28 cellular contexts compared by ENCODE assay signal in genomic region chr13:26837102-26837501, GRCh38.
"Had no signal": no experiment of that assay in that cellular context is flagged by ENCODE, and none has a peak within 500 bp of the region (broad histone marks: within the 10 kb centered on the region; RNA-seq: fewer than 3 reads in every experiment).

No MANE protein-coding gene starts in this region.

- H3K36me3 Mint-ChIP-seq: naive thymus-derived CD8-positive, alpha-beta T cell; natural killer cell treated with Interleukin-12 subunit alpha and Interleukin-12 subunit beta and Interleukin-15 and Interleukin-18, amount 100 ng/mL, for 72 hours; stimulated activated effector memory CD8-positive, alpha-beta T cell treated with anti-CD3 and anti-CD28 coated beads, Interleukin-12 subunit alpha, Interleukin-12 subunit beta, amount 100 ng/mL, for 72 hours; stimulated activated naive B cell treated with anti-CD40 and anti-IgM and Interleukin-4, amounts not matched to agents 10 μg/mL and 1 μg/mL and 100 μg/mL, for 72 hours; type B pancreatic cell had no signal

- H3K27ac Mint-ChIP-seq: naive thymus-derived CD8-positive, alpha-beta T cell; natural killer cell treated with Interleukin-12 subunit alpha and Interleukin-12 subunit beta and Interleukin-15 and Interleukin-18, amount 100 ng/mL, for 72 hours; nephron progenitor cell; stimulated activated effector memory CD8-positive, alpha-beta T cell treated with anti-CD3 and anti-CD28 coated beads, Interleukin-12 subunit alpha, Interleukin-12 subunit beta, amount 100 ng/mL, for 72 hours; stimulated activated naive B cell treated with anti-CD40 and anti-IgM and Interleukin-4, amounts not matched to agents 10 μg/mL and 1 μg/mL and 100 μg/mL, for 72 hours; stimulated activated naive CD8-positive, alpha-beta T cell treated with anti-CD3 and anti-CD28 coated beads, Interleukin-15, Interleukin-2, amounts not matched to agents 100 ng/mL and 50 ng/mL, for 24 hours; type B pancreatic cell had no signal

- H3K4me1 Mint-ChIP-seq: naive thymus-derived CD8-positive, alpha-beta T cell; neural crest cell; stimulated activated effector memory CD8-positive, alpha-beta T cell treated with anti-CD3 and anti-CD28 coated beads, Interleukin-12 subunit alpha, Interleukin-12 subunit beta, amount 100 ng/mL, for 72 hours; stimulated activated naive B cell treated with anti-CD40 and anti-IgM and Interleukin-4, amounts not matched to agents 10 μg/mL and 1 μg/mL and 100 μg/mL, for 72 hours had no signal

- H3K27ac ChIP-seq: neutrophil, pancreas, prostate gland, right lobe of liver, sigmoid colon, stomach, testis, tibial artery, transverse colon, upper lobe of right lung, uterus had no signal

- ATAC-seq: naive thymus-derived CD8-positive, alpha-beta T cell; natural killer cell treated with Interleukin-12 subunit alpha and Interleukin-12 subunit beta and Interleukin-15 and Interleukin-18, amount 100 ng/mL, for 72 hours; pancreas; right cardiac atrium; right lobe of liver; stimulated activated effector memory CD8-positive, alpha-beta T cell treated with anti-CD3 and anti-CD28 coated beads, Interleukin-12 subunit alpha, Interleukin-12 subunit beta, amount 100 ng/mL, for 72 hours; stimulated activated naive B cell treated with anti-CD40 and anti-IgM and Interleukin-4, amounts not matched to agents 10 μg/mL and 1 μg/mL and 100 μg/mL, for 72 hours; upper lobe of right lung had no signal

- H3K4me3 Mint-ChIP-seq: naive thymus-derived CD8-positive, alpha-beta T cell; natural killer cell treated with Interleukin-12 subunit alpha and Interleukin-12 subunit beta and Interleukin-15 and Interleukin-18, amount 100 ng/mL, for 72 hours; nephron progenitor cell; neural crest cell; stimulated activated effector memory CD8-positive, alpha-beta T cell treated with anti-CD3 and anti-CD28 coated beads, Interleukin-12 subunit alpha, Interleukin-12 subunit beta, amount 100 ng/mL, for 72 hours; stimulated activated naive B cell treated with anti-CD40 and anti-IgM and Interleukin-4, amounts not matched to agents 10 μg/mL and 1 μg/mL and 100 μg/mL, for 72 hours; stimulated activated naive CD8-positive, alpha-beta T cell treated with anti-CD3 and anti-CD28 coated beads, Interleukin-15, Interleukin-2, amounts not matched to agents 100 ng/mL and 50 ng/mL, for 24 hours; type B pancreatic cell had no signal

- H3K4me3 ChIP-seq: pancreas, prostate gland, right lobe of liver, sigmoid colon, stomach, testis, tibial artery, transverse colon, upper lobe of right lung, uterus had no signal

- DNase-seq: naive thymus-derived CD8-positive, alpha-beta T cell; nephron progenitor cell; nucleus accumbens; pancreas; retina; right cardiac atrium; right lobe of liver; sigmoid colon; small intestine; stimulated activated CD4-positive, alpha-beta T cell treated with anti-CD3 and anti-CD28 coated beads, Interleukin-15, amount 100 ng/mL, for 24 hours; stimulated activated CD4-positive, alpha-beta T cell treated with anti-CD3 and anti-CD28 coated beads, Interleukin-2, amount 100 ng/mL, for 24 hours; stimulated activated CD4-positive, alpha-beta T cell treated with anti-CD3 and anti-CD28 coated beads, Interleukin-2, amount 100 ng/mL, for 48 hours; stimulated activated CD4-positive, alpha-beta T cell treated with anti-CD3 and anti-CD28 coated beads, Interleukin-4, amount 100 ng/mL, for 24 hours; stimulated activated naive B cell treated with anti-CD40 and anti-IgM and Interleukin-4, amounts not matched to agents 10 μg/mL and 1 μg/mL and 100 μg/mL, for 72 hours; stimulated activated naive CD4-positive, alpha-beta T cell treated with Interleukin-2 at 50 U/mL for 16 hours; stomach; testis; tibial artery; transverse colon; upper lobe of right lung; uterus had no signal

- H3K9me3 Mint-ChIP-seq: natural killer cell treated with Interleukin-12 subunit alpha and Interleukin-12 subunit beta and Interleukin-15 and Interleukin-18, amount 100 ng/mL, for 72 hours; nephron progenitor cell; neural crest cell; stimulated activated effector memory CD8-positive, alpha-beta T cell treated with anti-CD3 and anti-CD28 coated beads, Interleukin-12 subunit alpha, Interleukin-12 subunit beta, amount 100 ng/mL, for 72 hours; stimulated activated naive B cell treated with anti-CD40 and anti-IgM and Interleukin-4, amounts not matched to agents 10 μg/mL and 1 μg/mL and 100 μg/mL, for 72 hours; stimulated activated naive CD8-positive, alpha-beta T cell treated with anti-CD3 and anti-CD28 coated beads, Interleukin-15, Interleukin-2, amounts not matched to agents 100 ng/mL and 50 ng/mL, for 24 hours; type B pancreatic cell had no signal
